1 cellular context compared by ENCODE assay signal in genomic region chr11:72814139-72814830, GRCh38.
TF ChIP-seq lines count a peak whose summit lies in the region.

A gene with protein sequence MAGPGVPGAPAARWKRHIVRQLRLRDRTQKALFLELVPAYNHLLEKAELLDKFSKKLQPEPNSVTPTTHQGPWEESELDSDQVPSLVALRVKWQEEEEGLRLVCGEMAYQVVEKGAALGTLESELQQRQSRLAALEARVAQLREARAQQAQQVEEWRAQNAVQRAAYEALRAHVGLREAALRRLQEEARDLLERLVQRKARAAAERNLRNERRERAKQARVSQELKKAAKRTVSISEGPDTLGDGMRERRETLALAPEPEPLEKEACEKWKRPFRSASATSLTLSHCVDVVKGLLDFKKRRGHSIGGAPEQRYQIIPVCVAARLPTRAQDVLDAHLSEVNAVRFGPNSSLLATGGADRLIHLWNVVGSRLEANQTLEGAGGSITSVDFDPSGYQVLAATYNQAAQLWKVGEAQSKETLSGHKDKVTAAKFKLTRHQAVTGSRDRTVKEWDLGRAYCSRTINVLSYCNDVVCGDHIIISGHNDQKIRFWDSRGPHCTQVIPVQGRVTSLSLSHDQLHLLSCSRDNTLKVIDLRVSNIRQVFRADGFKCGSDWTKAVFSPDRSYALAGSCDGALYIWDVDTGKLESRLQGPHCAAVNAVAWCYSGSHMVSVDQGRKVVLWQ (plus strand): TSS chr11:72814411. CDS start chr11:72814446, 35 bp downstream.

TF ChIP-seq in HepG2, 621 proteins besides CTCF, POLR2A, EP300 and RAD21 (continued from another document and continues in another):
- TF ChIP-seq ZBED4 (CRISPR knock-in tag; IDR thresholded peaks at IDR 0.05; ENCODE audit: borderline replicate concordance) (no peak), KDM3A (CRISPR knock-in tag; IDR thresholded peaks at IDR 0.05; ENCODE audit: low read depth) (0 out of 2 replicates have a peak, but pooled peaks have one; percentile 33), NFYB (CRISPR knock-in tag; IDR thresholded peaks at IDR 0.05) (no peak), TBX3 (IDR thresholded peaks at IDR 0.05; ENCODE audit: borderline replicate concordance) (0 out of 2 replicates have a peak, but pooled peaks have one; percentile 22), ZNF816 (CRISPR knock-in tag; IDR thresholded peaks at IDR 0.05; ENCODE audit: borderline replicate concordance) (no peak), SP2 (CRISPR knock-in tag; IDR thresholded peaks at IDR 0.05) (peak; percentile 16; the same call in 1 of the 2 replicates), TCF12 (IDR thresholded peaks at IDR 0.05) (no peak), TCF12 (CRISPR knock-in tag; IDR thresholded peaks at IDR 0.05) (no peak), XRCC5 (optimal IDR thresholded peaks at IDR 0.05; ENCODE audit: low read length) (peak; percentile 47), ZNF414 (CRISPR knock-in tag; IDR thresholded peaks at IDR 0.05) (no peak), ZNF367 (CRISPR knock-in tag; IDR thresholded peaks at IDR 0.05; ENCODE audit: borderline replicate concordance) (no peak), SMAD3 (CRISPR knock-in tag; IDR thresholded peaks at IDR 0.05) (no peak), ZNF644 (CRISPR knock-in tag; IDR thresholded peaks at IDR 0.05; ENCODE audit: low read depth) (no peak), ZNF205 (CRISPR knock-in tag; IDR thresholded peaks at IDR 0.05) (0 out of 2 replicates have a peak, but pooled peaks have one; percentile 12), MAX (IDR thresholded peaks at IDR 0.05) (peak; percentile 13), KAT2B (IDR thresholded peaks at IDR 0.05; ENCODE audit: borderline replicate concordance, low read depth, low read length) (no peak), CEBPB (IDR thresholded peaks at IDR 0.05; ENCODE audit: borderline replicate concordance, low read depth, low read length) (no peak), KLF6 (CRISPR knock-in tag; IDR thresholded peaks at IDR 0.05) (0 out of 2 replicates have a peak, but pooled peaks have one; percentile 42), ZNF432 (CRISPR knock-in tag; IDR thresholded peaks at IDR 0.05; ENCODE audit: borderline replicate concordance) (no peak), KLF9 (CRISPR knock-in tag; IDR thresholded peaks at IDR 0.05; ENCODE audit: low read depth) (no peak), ZNF331 (CRISPR knock-in tag; IDR thresholded peaks at IDR 0.05) (no peak), ZNF703 (CRISPR knock-in tag; IDR thresholded peaks at IDR 0.05; ENCODE audit: borderline replicate concordance) (no peak), ZSCAN31 (CRISPR knock-in tag; IDR thresholded peaks at IDR 0.05; ENCODE audit: low read depth) (peak; percentile 76; the same call in 1 of the 2 replicates), TERF1 (CRISPR knock-in tag; IDR thresholded peaks at IDR 0.05) (no peak), ZNF501 (CRISPR knock-in tag; IDR thresholded peaks at IDR 0.05) (peak; percentile 28), STAT5B (CRISPR knock-in tag; IDR thresholded peaks at IDR 0.05) (0 out of 2 replicates have a peak, but pooled peaks have one; percentile 18), ZNF616 (CRISPR knock-in tag; IDR thresholded peaks at IDR 0.05; ENCODE audit: low read depth) (peak; percentile 15; the same call in 1 of the 2 replicates), PHF20 (CRISPR knock-in tag; IDR thresholded peaks at IDR 0.05) (peak; percentile 27; the same call in 1 of the 2 replicates), ZNF101 (CRISPR knock-in tag; IDR thresholded peaks at IDR 0.05; ENCODE audit: borderline replicate concordance, low read depth) (no peak), ZNF292 (CRISPR knock-in tag; IDR thresholded peaks at IDR 0.05; ENCODE audit: borderline replicate concordance, low read depth) (0 out of 2 replicates have a peak, but pooled peaks have one; percentile 21), LBX2 (CRISPR knock-in tag; IDR thresholded peaks at IDR 0.05; ENCODE audit: borderline replicate concordance) (peak; percentile 50), TFE3 (CRISPR knock-in tag; IDR thresholded peaks at IDR 0.05) (no peak), AKAP8 (CRISPR knock-in tag; IDR thresholded peaks at IDR 0.05) (peak; percentile 81; the same call in 1 of the 2 replicates), E2F5 (CRISPR knock-in tag; conservative IDR thresholded peaks at IDR 0.05) (peak; percentile 77), ASH2L (IDR thresholded peaks at IDR 0.05; ENCODE audit: insufficient read length, low read depth, low read length) (peak; percentile 84), DMTF1 (CRISPR knock-in tag; IDR thresholded peaks at IDR 0.05) (no peak), ZNF577 (CRISPR knock-in tag; IDR thresholded peaks at IDR 0.05; ENCODE audit: borderline replicate concordance, low read depth) (no peak), XBP1 (CRISPR knock-in tag; IDR thresholded peaks at IDR 0.05) (no peak), HMG20B (CRISPR knock-in tag; conservative IDR thresholded peaks at IDR 0.05) (no peak), SRSF9 (IDR thresholded peaks at IDR 0.05; ENCODE audit: borderline replicate concordance, insufficient read depth, low read depth, low read length, poor library complexity, severe bottlenecking) (no peak), GABPA (IDR thresholded peaks at IDR 0.05; ENCODE audit: low read depth, low read length) (no peak), GABPA (CRISPR knock-in tag; IDR thresholded peaks at IDR 0.05; ENCODE audit: low read depth) (no peak)
- TF ChIP-seq, protein P1, sequence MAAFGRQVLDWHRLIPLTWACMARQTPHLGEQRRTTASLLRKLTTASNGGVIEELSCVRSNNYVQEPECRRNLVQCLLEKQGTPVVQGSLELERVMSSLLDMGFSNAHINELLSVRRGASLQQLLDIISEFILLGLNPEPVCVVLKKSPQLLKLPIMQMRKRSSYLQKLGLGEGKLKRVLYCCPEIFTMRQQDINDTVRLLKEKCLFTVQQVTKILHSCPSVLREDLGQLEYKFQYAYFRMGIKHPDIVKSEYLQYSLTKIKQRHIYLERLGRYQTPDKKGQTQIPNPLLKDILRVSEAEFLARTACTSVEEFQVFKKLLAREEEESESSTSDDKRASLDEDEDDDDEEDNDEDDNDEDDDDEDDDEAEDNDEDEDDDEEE (CRISPR knock-in tag; IDR thresholded peaks at IDR 0.05), result no peak; the same call in none of the 2 replicates
- TF ChIP-seq, protein P2, sequence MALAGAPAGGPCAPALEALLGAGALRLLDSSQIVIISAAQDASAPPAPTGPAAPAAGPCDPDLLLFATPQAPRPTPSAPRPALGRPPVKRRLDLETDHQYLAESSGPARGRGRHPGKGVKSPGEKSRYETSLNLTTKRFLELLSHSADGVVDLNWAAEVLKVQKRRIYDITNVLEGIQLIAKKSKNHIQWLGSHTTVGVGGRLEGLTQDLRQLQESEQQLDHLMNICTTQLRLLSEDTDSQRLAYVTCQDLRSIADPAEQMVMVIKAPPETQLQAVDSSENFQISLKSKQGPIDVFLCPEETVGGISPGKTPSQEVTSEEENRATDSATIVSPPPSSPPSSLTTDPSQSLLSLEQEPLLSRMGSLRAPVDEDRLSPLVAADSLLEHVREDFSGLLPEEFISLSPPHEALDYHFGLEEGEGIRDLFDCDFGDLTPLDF (CRISPR knock-in tag; IDR thresholded peaks at IDR 0.05), result peak; percentile 77; the same call in 1 of the 2 replicates
- TF ChIP-seq, protein P3, sequence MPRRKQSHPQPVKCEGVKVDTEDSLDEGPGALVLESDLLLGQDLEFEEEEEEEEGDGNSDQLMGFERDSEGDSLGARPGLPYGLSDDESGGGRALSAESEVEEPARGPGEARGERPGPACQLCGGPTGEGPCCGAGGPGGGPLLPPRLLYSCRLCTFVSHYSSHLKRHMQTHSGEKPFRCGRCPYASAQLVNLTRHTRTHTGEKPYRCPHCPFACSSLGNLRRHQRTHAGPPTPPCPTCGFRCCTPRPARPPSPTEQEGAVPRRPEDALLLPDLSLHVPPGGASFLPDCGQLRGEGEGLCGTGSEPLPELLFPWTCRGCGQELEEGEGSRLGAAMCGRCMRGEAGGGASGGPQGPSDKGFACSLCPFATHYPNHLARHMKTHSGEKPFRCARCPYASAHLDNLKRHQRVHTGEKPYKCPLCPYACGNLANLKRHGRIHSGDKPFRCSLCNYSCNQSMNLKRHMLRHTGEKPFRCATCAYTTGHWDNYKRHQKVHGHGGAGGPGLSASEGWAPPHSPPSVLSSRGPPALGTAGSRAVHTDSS (CRISPR knock-in tag; conservative IDR thresholded peaks at IDR 0.05), result no peak
